In the genomic region with DNA sequence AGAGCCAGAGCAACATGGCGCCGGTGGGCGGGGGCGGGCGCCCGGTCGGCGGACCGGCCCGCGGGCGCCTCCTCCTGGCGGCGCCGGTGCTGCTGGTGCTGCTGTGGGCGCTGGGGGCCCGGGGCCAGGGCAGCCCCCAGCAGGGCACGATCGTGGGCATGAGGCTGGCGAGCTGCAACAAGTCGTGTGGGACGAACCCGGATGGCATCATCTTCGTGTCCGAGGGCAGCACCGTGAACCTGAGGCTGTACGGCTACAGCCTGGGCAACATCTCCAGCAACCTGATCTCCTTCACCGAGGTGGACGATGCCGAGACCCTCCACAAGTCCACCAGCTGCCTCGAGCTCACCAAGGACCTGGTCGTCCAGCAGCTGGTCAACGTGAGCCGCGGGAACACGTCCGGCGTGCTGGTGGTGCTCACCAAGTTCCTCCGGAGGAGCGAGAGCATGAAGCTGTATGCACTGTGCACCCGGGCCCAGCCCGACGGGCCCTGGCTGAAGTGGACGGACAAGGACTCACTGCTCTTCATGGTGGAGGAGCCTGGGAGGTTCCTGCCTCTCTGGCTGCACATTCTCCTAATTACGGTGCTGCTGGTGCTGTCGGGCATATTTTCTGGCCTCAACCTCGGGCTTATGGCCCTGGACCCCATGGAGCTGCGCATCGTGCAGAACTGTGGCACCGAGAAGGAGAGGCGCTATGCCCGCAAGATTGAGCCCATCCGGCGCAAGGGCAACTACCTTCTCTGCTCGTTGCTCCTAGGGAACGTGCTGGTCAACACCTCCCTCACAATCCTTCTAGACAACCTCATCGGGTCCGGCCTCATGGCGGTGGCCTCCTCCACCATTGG, we compare ENCODE assay signal across 8 cellular contexts. TPM values are rescaled to one million over a fixed set of nuclear protein-coding genes. Genes with fewer than 3 reads are reported as not detected.
DNase-seq lines count a peak whose midpoint lies in the region; ATAC-seq and TF ChIP-seq lines count a peak whose summit lies in the region.

No MANE protein-coding gene starts in this region.

- H3K4me3 Mint-ChIP-seq in activated CD8-positive, alpha-beta T cell treated with anti-CD3 and anti-CD28 coated beads for 36 hours, result peak overlapping the region; percentile 70

- H3K27me3 Mint-ChIP-seq in activated CD8-positive, alpha-beta T cell treated with anti-CD3 and anti-CD28 coated beads for 36 hours, result no peaks in the 10 kb centered on the region

- DNase-seq in AG08395 (ENCODE audit: low spot score) (peak; percentile 10), GM13976 (ENCODE audit: low spot score) (no peak), foreskin keratinocyte (peak in 1 of 2 donors; percentile 33), trophoblast cell (peak in 1 of 2 donors; percentile 37), H4 (ENCODE audit: low spot score) (no peak), NCI-H2107 treated with DMSO at 0.1 percent for 48 hours (lab: John Stamatoyannopoulos, UW; ENCODE audit: unreplicated experiment) (no peak)
- no peak for DNase-seq in activated CD8-positive, alpha-beta T cell treated with anti-CD3 and anti-CD28 coated beads for 36 hours

- WGBS in trophoblast cell (ENCODE audit: extremely low coverage, insufficient coverage, insufficient read length), result no CpG with 5 or more reads among the region's 59 CpGs

- H3K4me1 ChIP-seq in foreskin keratinocyte (peaks cover 13% of the 10 kb centered on the region), trophoblast cell (ENCODE audit: control insufficient read depth in 1 of 2, insufficient read depth in 2 of 2, low read length in 2 of 2) (peaks cover 26 to 37% of the 10 kb centered on the region in 2 experiments)

- peak overlapping the region; percentile 69 for H3K14ac ChIP-seq in trophoblast cell (ENCODE audit: low read length)

- H4K12ac ChIP-seq in trophoblast cell (ENCODE audit: low read depth, low read length), result peak overlapping the region; percentile 33

- peak overlapping the region; percentile 83 for H3K27ac Mint-ChIP-seq in activated CD8-positive, alpha-beta T cell treated with anti-CD3 and anti-CD28 coated beads for 36 hours

- TF ChIP-seq CTCF in GM13976 (IDR thresholded peaks at IDR 0.05; ENCODE audit: borderline replicate concordance, control extremely low read depth, extremely low read depth, insufficient read depth, missing control alignments) (peak; percentile 78), foreskin keratinocyte (conservative IDR thresholded peaks at IDR 0.05) (peak; percentile 66)
- TF ChIP-seq CTCF in activated CD8-positive, alpha-beta T cell treated with anti-CD3 and anti-CD28 coated beads for 36 hours (IDR thresholded peaks at IDR 0.05), result peak; percentile 56

- peak overlapping the region; percentile 58 for H2BK12ac ChIP-seq in trophoblast cell (ENCODE audit: low read length)

- peak overlapping the region; percentile 61 for H3K4me2 ChIP-seq in trophoblast cell (ENCODE audit: low read length)

- peak overlapping the region; percentile 4 for H2AFZ ChIP-seq in trophoblast cell (ENCODE audit: insufficient read depth, low read length, poor library complexity)

- H3K9ac ChIP-seq in trophoblast cell (ENCODE audit: low read length), result peak overlapping the region; percentile 34

- intact Hi-C loops in activated CD8-positive, alpha-beta T cell treated with anti-CD3 and anti-CD28 coated beads for 36 hours (cut with micrococcal nuclease), result loop anchor here (10.0 kb wide), 1 partner anchor 126 kb away; a partner anchor contains a TSS

- H3K79me1 ChIP-seq in trophoblast cell (ENCODE audit: low read length), result peaks cover 11% of the 10 kb centered on the region

- peak overlapping the region; percentile 75 for H3K18ac ChIP-seq in trophoblast cell (ENCODE audit: low read length)

- H4K91ac ChIP-seq in trophoblast cell (ENCODE audit: low read depth, low read length), result peak overlapping the region; percentile 64

- peak overlapping the region; percentile 56 for H3K4ac ChIP-seq in trophoblast cell (ENCODE audit: low read depth, low read length)

- peaks cover 44% of the 10 kb centered on the region for H3K4me1 Mint-ChIP-seq in activated CD8-positive, alpha-beta T cell treated with anti-CD3 and anti-CD28 coated beads for 36 hours (ENCODE audit: low read depth)

- H3K9me3 Mint-ChIP-seq in activated CD8-positive, alpha-beta T cell treated with anti-CD3 and anti-CD28 coated beads for 36 hours, result no peaks in the 10 kb centered on the region

- CTCF ChIA-PET in activated CD8-positive, alpha-beta T cell treated with anti-CD3 and anti-CD28 coated beads for 36 hours (lab: Charles Lee), result interaction anchor here (0.7 to 6.6 kb wide), 27 partner anchors 8 to 769 kb away, joined by 3 to 62 read pairs (median 4); a partner anchor contains a TSS

- H3K79me2 ChIP-seq in trophoblast cell (ENCODE audit: control insufficient read depth, insufficient read depth, low read length, poor library complexity), result peaks cover 10% of the 10 kb centered on the region

- H2AK5ac ChIP-seq in trophoblast cell (ENCODE audit: low read length), result peak overlapping the region; percentile 84

- peak; percentile 51 for ATAC-seq in HG03354 (IDR thresholded peaks at IDR 0.05; ENCODE audit: poor library complexity, severe bottlenecking, unreplicated experiment)
- ATAC-seq in activated CD8-positive, alpha-beta T cell treated with anti-CD3 and anti-CD28 coated beads for 36 hours, result peak; percentile 73
- ATAC-seq in foreskin keratinocyte, result peak; percentile 59

- no peaks in the 10 kb centered on the region for H3K36me3 Mint-ChIP-seq in activated CD8-positive, alpha-beta T cell treated with anti-CD3 and anti-CD28 coated beads for 36 hours (ENCODE audit: low read depth)

- H3K9me3 ChIP-seq in trophoblast cell (ENCODE audit: insufficient read depth, low read depth, low read length), result no peaks in the 10 kb centered on the region

- H2BK120ac ChIP-seq in trophoblast cell (ENCODE audit: insufficient read depth, low read length, poor library complexity), result peak overlapping the region; percentile 3

- H3K27me3 ChIP-seq in foreskin keratinocyte (no peaks in the 10 kb centered on the region), trophoblast cell (ENCODE audit: insufficient read depth, low read length) (no peaks in the 10 kb centered on the region)

- H3K4me3 ChIP-seq in trophoblast cell (ENCODE audit: low read depth, low read length), result peak overlapping the region; percentile 71

- peak overlapping the region; percentile 24 for H4K8ac ChIP-seq in trophoblast cell (ENCODE audit: low read depth, low read length)

- H3K23ac ChIP-seq in trophoblast cell (ENCODE audit: low read length), result no peak overlapping the region

- H3K36me3 ChIP-seq in trophoblast cell (ENCODE audit: control insufficient read depth in 1 of 2, insufficient read depth in 2 of 2, low read length in 2 of 2), result no peaks in the 10 kb centered on the region

- no peak overlapping the region for H2BK5ac ChIP-seq in trophoblast cell (ENCODE audit: low read depth, low read length, poor library complexity)

- POLR2A ChIA-PET in activated CD8-positive, alpha-beta T cell treated with anti-CD3 and anti-CD28 coated beads for 36 hours (lab: Charles Lee), result interaction anchor here (0.9 to 2.2 kb wide), 7 partner anchors 13 to 124 kb away, joined by 3 to 11 read pairs (median 4); a partner anchor contains a TSS

- H3K27ac ChIP-seq in foreskin keratinocyte (no peak overlapping the region), trophoblast cell (ENCODE audit: low read depth, low read length) (no peak overlapping the region)

- in situ Hi-C loops in GM13976 (cut with MboI; ENCODE audit: low sequenced_read_pairs, unreplicated experiment), result no loop called here

RNA-seq across cellular contexts. Expression of a gene that starts 0.5 kb away (rescaled TPM):
- 1 to 10 TPM; 5.1 to 5.8 TPM for total RNA-seq in activated CD8-positive, alpha-beta T cell treated with anti-CD3 and anti-CD28 coated beads for 36 hours
- total RNA-seq in foreskin keratinocyte, result 7.4 and 7.9 TPM in 2 replicates
- polyA plus RNA-seq in foreskin keratinocyte, result 3.2 and 3.7 TPM in 2 replicates
- polyA plus RNA-seq in trophoblast cell (2013), result 43.0 and 44.4 TPM in 2 replicates
- 3.0 and 3.4 TPM in 2 replicates for total RNA-seq in H4 (2014; rRNA removed; shearing (Covaris generic))

RNA-seq across cellular contexts. Expression of a gene that starts 21.3 kb away (rescaled TPM):
- total RNA-seq in activated CD8-positive, alpha-beta T cell treated with anti-CD3 and anti-CD28 coated beads for 36 hours, result 1 to 10 TPM; 4.4 to 6.1 TPM
- 16.4 and 17.0 TPM in 2 replicates for total RNA-seq in foreskin keratinocyte
- 13.6 and 15.1 TPM in 2 replicates for polyA plus RNA-seq in foreskin keratinocyte
- polyA plus RNA-seq in trophoblast cell (2013), result 14.0 and 14.6 TPM in 2 replicates
- total RNA-seq in H4 (2014; rRNA removed; shearing (Covaris generic)), result 35.5 and 38.2 TPM in 2 replicates

RNA-seq across cellular contexts. Expression of a gene that starts 54.9 kb away (rescaled TPM):
- total RNA-seq in activated CD8-positive, alpha-beta T cell treated with anti-CD3 and anti-CD28 coated beads for 36 hours, result 10 to 100 TPM; 15.8 to 19.3 TPM
- 3.8 and 4.7 TPM in 2 replicates for total RNA-seq in foreskin keratinocyte
- polyA plus RNA-seq in foreskin keratinocyte, result 2.6 and 2.7 TPM in 2 replicates
- 13.3 and 13.9 TPM in 2 replicates for polyA plus RNA-seq in trophoblast cell (2013)
- total RNA-seq in H4 (2014; rRNA removed; shearing (Covaris generic)), result 3.4 and 3.5 TPM in 2 replicates
